1 cellular context compared by ENCODE assay signal in the genomic region with DNA sequence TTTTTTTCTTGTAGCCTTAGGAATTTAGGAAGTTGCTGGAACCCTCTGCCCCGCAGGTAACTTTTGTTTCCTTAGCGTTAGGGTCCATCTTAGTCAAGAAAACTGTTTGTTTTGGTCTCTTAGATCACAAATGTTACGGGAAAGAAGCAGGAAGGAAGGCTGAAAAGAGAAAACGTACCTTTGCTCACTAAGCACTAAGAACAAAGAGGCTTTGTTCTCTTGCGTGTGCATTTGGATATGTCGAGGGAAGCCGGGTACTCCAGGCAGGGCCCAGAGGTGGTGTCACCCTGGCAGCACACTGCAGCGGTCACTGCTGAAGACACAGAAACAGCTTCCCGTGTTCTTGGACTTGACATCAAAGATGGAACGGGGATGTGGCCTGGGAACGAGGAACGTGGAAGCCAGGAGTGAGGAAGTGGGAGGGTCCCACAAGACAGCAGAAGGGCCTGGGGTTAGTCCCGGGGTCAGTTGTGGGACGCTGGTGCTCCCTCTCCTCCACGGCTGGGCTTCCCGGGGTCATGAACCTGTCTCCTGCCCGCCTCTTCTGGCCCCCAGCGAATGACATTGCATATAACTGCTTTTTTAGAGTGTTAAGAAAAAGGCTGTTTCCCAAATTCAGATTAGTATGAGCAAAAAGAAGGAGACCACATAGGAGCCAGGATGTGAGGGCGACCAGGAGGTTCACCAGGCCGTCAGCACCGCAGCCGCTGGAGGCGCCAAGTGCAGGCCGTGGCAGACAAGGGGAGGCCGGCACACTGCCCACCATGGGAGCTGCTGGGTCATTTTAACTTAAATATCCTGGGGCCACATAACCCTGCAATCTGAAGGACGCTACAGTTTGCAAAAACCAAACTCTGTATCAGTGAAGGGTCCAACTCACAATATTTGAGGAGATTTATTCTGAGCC.
TF ChIP-seq lines count a peak whose summit lies in the region.

No MANE protein-coding gene starts in this region.

TF ChIP-seq in HepG2, 621 proteins besides CTCF, POLR2A, EP300 and RAD21 (continued from another document and continues in another):
- TF ChIP-seq, protein P1, sequence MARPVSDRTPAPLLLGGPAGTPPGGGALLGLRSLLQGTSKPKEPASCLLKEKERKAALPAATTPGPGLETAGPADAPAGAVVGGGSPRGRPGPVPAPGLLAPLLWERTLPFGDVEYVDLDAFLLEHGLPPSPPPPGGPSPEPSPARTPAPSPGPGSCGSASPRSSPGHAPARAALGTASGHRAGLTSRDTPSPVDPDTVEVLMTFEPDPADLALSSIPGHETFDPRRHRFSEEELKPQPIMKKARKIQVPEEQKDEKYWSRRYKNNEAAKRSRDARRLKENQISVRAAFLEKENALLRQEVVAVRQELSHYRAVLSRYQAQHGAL (CRISPR knock-in tag; IDR thresholded peaks at IDR 0.05; ENCODE audit: not compliant biosample characterization): no peak
- TF ChIP-seq FOXM1 (CRISPR knock-in tag; IDR thresholded peaks at IDR 0.05): no peak
- TF ChIP-seq ZNF615 (CRISPR knock-in tag; IDR thresholded peaks at IDR 0.05; ENCODE audit: borderline replicate concordance): no peak
- TF ChIP-seq, protein P2, sequence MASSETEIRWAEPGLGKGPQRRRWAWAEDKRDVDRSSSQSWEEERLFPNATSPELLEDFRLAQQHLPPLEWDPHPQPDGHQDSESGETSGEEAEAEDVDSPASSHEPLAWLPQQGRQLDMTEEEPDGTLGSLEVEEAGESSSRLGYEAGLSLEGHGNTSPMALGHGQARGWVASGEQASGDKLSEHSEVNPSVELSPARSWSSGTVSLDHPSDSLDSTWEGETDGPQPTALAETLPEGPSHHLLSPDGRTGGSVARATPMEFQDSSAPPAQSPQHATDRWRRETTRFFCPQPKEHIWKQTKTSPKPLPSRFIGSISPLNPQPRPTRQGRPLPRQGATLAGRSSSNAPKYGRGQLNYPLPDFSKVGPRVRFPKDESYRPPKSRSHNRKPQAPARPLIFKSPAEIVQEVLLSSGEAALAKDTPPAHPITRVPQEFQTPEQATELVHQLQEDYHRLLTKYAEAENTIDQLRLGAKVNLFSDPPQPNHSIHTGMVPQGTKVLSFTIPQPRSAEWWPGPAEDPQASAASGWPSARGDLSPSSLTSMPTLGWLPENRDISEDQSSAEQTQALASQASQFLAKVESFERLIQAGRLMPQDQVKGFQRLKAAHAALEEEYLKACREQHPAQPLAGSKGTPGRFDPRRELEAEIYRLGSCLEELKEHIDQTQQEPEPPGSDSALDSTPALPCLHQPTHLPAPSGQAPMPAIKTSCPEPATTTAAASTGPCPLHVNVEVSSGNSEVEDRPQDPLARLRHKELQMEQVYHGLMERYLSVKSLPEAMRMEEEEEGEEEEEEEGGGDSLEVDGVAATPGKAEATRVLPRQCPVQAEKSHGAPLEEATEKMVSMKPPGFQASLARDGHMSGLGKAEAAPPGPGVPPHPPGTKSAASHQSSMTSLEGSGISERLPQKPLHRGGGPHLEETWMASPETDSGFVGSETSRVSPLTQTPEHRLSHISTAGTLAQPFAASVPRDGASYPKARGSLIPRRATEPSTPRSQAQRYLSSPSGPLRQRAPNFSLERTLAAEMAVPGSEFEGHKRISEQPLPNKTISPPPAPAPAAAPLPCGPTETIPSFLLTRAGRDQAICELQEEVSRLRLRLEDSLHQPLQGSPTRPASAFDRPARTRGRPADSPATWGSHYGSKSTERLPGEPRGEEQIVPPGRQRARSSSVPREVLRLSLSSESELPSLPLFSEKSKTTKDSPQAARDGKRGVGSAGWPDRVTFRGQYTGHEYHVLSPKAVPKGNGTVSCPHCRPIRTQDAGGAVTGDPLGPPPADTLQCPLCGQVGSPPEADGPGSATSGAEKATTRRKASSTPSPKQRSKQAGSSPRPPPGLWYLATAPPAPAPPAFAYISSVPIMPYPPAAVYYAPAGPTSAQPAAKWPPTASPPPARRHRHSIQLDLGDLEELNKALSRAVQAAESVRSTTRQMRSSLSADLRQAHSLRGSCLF (CRISPR knock-in tag; IDR thresholded peaks at IDR 0.05; ENCODE audit: borderline replicate concordance): no peak
- TF ChIP-seq IRF2 (CRISPR knock-in tag; IDR thresholded peaks at IDR 0.05): 0 out of 2 replicates have a peak, but pooled peaks have one; percentile 20
- TF ChIP-seq, protein P3, sequence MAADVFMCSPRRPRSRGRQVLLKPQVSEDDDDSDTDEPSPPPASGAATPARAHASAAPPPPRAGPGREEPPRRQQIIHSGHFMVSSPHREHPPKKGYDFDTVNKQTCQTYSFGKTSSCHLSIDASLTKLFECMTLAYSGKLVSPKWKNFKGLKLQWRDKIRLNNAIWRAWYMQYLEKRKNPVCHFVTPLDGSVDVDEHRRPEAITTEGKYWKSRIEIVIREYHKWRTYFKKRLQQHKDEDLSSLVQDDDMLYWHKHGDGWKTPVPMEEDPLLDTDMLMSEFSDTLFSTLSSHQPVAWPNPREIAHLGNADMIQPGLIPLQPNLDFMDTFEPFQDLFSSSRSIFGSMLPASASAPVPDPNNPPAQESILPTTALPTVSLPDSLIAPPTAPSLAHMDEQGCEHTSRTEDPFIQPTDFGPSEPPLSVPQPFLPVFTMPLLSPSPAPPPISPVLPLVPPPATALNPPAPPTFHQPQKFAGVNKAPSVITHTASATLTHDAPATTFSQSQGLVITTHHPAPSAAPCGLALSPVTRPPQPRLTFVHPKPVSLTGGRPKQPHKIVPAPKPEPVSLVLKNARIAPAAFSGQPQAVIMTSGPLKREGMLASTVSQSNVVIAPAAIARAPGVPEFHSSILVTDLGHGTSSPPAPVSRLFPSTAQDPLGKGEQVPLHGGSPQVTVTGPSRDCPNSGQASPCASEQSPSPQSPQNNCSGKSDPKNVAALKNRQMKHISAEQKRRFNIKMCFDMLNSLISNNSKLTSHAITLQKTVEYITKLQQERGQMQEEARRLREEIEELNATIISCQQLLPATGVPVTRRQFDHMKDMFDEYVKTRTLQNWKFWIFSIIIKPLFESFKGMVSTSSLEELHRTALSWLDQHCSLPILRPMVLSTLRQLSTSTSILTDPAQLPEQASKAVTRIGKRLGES (CRISPR knock-in tag; IDR thresholded peaks at IDR 0.05; ENCODE audit: borderline replicate concordance): no peak
- TF ChIP-seq REL (CRISPR knock-in tag; conservative IDR thresholded peaks at IDR 0.05): no peak
- TF ChIP-seq MXD4 (CRISPR knock-in tag; IDR thresholded peaks at IDR 0.05): no peak
- no peak for TF ChIP-seq ZNF460 (CRISPR knock-in tag; IDR thresholded peaks at IDR 0.05; ENCODE audit: borderline replicate concordance)
- TF ChIP-seq ZMYM3 (CRISPR knock-in tag; IDR thresholded peaks at IDR 0.05): no peak; the same call in 1 of the 2 replicates
- TF ChIP-seq RFXANK (CRISPR knock-in tag; IDR thresholded peaks at IDR 0.05): no peak
- TF ChIP-seq KDM5B (CRISPR knock-in tag; IDR thresholded peaks at IDR 0.05; ENCODE audit: borderline replicate concordance): no peak
- no peak for TF ChIP-seq ZNF326 (CRISPR knock-in tag; IDR thresholded peaks at IDR 0.05; ENCODE audit: borderline replicate concordance)
- TF ChIP-seq FLYWCH1 (CRISPR knock-in tag; IDR thresholded peaks at IDR 0.05): no peak
- TF ChIP-seq DMAP1 (CRISPR knock-in tag; IDR thresholded peaks at IDR 0.05): 0 out of 2 replicates have a peak, but pooled peaks have one; percentile 21
- TF ChIP-seq SETDB1 (CRISPR knock-in tag; IDR thresholded peaks at IDR 0.05; ENCODE audit: borderline replicate concordance): no peak
- TF ChIP-seq KDM3A (CRISPR knock-in tag; IDR thresholded peaks at IDR 0.05; ENCODE audit: low read depth): no peak
- TF ChIP-seq ZNF552 (CRISPR knock-in tag; IDR thresholded peaks at IDR 0.05; ENCODE audit: borderline replicate concordance): no peak
- no peak; the same call in 1 of the 2 replicates for TF ChIP-seq ZNF788 (CRISPR knock-in tag; IDR thresholded peaks at IDR 0.05; ENCODE audit: borderline replicate concordance)
- peak; percentile 82 for TF ChIP-seq ZSCAN21 (CRISPR knock-in tag; IDR thresholded peaks at IDR 0.05; ENCODE audit: borderline replicate concordance)
- no peak for TF ChIP-seq SMAD1 (CRISPR knock-in tag; IDR thresholded peaks at IDR 0.05; ENCODE audit: borderline replicate concordance, low read depth)
- no peak for TF ChIP-seq ATF1 (CRISPR knock-in tag; IDR thresholded peaks at IDR 0.05)
- TF ChIP-seq ZNF577 (CRISPR knock-in tag; IDR thresholded peaks at IDR 0.05; ENCODE audit: borderline replicate concordance, low read depth): no peak
- TF ChIP-seq FOXC1 (CRISPR knock-in tag; IDR thresholded peaks at IDR 0.05; ENCODE audit: borderline replicate concordance): no peak
- TF ChIP-seq TOE1 (CRISPR knock-in tag; IDR thresholded peaks at IDR 0.05): no peak
- no peak for TF ChIP-seq TMF1 (CRISPR knock-in tag; IDR thresholded peaks at IDR 0.05; ENCODE audit: low read depth)
- TF ChIP-seq CBX5 (CRISPR knock-in tag; IDR thresholded peaks at IDR 0.05; ENCODE audit: borderline replicate concordance): no peak
- no peak for TF ChIP-seq SPEN (CRISPR knock-in tag; IDR thresholded peaks at IDR 0.05; ENCODE audit: low read depth)
- TF ChIP-seq, protein P4, sequence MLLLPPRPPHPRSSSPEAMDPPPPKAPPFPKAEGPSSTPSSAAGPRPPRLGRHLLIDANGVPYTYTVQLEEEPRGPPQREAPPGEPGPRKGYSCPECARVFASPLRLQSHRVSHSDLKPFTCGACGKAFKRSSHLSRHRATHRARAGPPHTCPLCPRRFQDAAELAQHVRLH (CRISPR knock-in tag; IDR thresholded peaks at IDR 0.05; ENCODE audit: borderline replicate concordance, low read depth): 0 out of 2 replicates have a peak, but pooled peaks have one; percentile 32
- no peak for TF ChIP-seq ZNF549 (CRISPR knock-in tag; IDR thresholded peaks at IDR 0.05)
- no peak for TF ChIP-seq ZNF333 (CRISPR knock-in tag; IDR thresholded peaks at IDR 0.05; ENCODE audit: borderline replicate concordance)
- TF ChIP-seq ZNF12 (CRISPR knock-in tag; IDR thresholded peaks at IDR 0.05): no peak
- TF ChIP-seq PAWR (CRISPR knock-in tag; IDR thresholded peaks at IDR 0.05; ENCODE audit: borderline replicate concordance): no peak
- no peak for TF ChIP-seq ZNF773 (CRISPR knock-in tag; IDR thresholded peaks at IDR 0.05; ENCODE audit: borderline replicate concordance)
- peak; percentile 33; the same call in 1 of the 2 replicates for TF ChIP-seq MEF2D (CRISPR knock-in tag; IDR thresholded peaks at IDR 0.05)
- TF ChIP-seq MAF1 (CRISPR knock-in tag; IDR thresholded peaks at IDR 0.05; ENCODE audit: borderline replicate concordance): no peak
- no peak for TF ChIP-seq SIX4 (CRISPR knock-in tag; IDR thresholded peaks at IDR 0.05)
- no peak for TF ChIP-seq CCDC6 (CRISPR knock-in tag; IDR thresholded peaks at IDR 0.05)
- TF ChIP-seq, protein P5, sequence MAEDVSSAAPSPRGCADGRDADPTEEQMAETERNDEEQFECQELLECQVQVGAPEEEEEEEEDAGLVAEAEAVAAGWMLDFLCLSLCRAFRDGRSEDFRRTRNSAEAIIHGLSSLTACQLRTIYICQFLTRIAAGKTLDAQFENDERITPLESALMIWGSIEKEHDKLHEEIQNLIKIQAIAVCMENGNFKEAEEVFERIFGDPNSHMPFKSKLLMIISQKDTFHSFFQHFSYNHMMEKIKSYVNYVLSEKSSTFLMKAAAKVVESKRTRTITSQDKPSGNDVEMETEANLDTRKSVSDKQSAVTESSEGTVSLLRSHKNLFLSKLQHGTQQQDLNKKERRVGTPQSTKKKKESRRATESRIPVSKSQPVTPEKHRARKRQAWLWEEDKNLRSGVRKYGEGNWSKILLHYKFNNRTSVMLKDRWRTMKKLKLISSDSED (CRISPR knock-in tag; IDR thresholded peaks at IDR 0.05): no peak
- TF ChIP-seq NFATC3 (CRISPR knock-in tag; IDR thresholded peaks at IDR 0.05): no peak
- TF ChIP-seq IKZF1 (IDR thresholded peaks at IDR 0.05): no peak
- no peak for TF ChIP-seq HOXA7 (CRISPR knock-in tag; IDR thresholded peaks at IDR 0.05)
- TF ChIP-seq ZNF614 (CRISPR knock-in tag; IDR thresholded peaks at IDR 0.05; ENCODE audit: borderline replicate concordance): no peak
- TF ChIP-seq ZNF605 (CRISPR knock-in tag; IDR thresholded peaks at IDR 0.05): no peak
- peak; percentile 40; the same call in 1 of the 2 replicates for TF ChIP-seq HNF4A (CRISPR knock-in tag; IDR thresholded peaks at IDR 0.05)
- TF ChIP-seq PLRG1 (conservative IDR thresholded peaks at IDR 0.05): no peak
- TF ChIP-seq, protein P6, sequence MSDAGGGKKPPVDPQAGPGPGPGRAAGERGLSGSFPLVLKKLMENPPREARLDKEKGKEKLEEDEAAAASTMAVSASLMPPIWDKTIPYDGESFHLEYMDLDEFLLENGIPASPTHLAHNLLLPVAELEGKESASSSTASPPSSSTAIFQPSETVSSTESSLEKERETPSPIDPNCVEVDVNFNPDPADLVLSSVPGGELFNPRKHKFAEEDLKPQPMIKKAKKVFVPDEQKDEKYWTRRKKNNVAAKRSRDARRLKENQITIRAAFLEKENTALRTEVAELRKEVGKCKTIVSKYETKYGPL (CRISPR knock-in tag; IDR thresholded peaks at IDR 0.05): no peak
- TF ChIP-seq, protein P7, sequence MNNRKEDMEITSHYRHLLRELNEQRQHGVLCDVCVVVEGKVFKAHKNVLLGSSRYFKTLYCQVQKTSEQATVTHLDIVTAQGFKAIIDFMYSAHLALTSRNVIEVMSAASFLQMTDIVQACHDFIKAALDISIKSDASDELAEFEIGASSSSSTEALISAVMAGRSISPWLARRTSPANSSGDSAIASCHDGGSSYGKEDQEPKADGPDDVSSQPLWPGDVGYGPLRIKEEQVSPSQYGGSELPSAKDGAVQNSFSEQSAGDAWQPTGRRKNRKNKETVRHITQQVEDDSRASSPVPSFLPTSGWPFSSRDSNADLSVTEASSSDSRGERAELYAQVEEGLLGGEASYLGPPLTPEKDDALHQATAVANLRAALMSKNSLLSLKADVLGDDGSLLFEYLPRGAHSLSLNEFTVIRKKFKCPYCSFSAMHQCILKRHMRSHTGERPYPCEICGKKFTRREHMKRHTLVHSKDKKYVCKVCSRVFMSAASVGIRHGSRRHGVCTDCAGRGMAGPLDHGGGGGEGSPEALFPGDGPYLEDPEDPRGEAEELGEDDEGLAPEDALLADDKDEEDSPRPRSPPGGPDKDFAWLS (CRISPR knock-in tag; IDR thresholded peaks at IDR 0.05; ENCODE audit: borderline replicate concordance): no peak
- no peak for TF ChIP-seq ZKSCAN5 (CRISPR knock-in tag; IDR thresholded peaks at IDR 0.05)
- no peak for TF ChIP-seq DNMT1 (CRISPR knock-in tag; IDR thresholded peaks at IDR 0.05)
- no peak for TF ChIP-seq ZNF30 (CRISPR knock-in tag; IDR thresholded peaks at IDR 0.05)
- TF ChIP-seq TBX2 (CRISPR knock-in tag; IDR thresholded peaks at IDR 0.05; ENCODE audit: borderline replicate concordance): peak; percentile 49; the same call in 1 of the 2 replicates
- TF ChIP-seq ZIK1 (CRISPR knock-in tag; IDR thresholded peaks at IDR 0.05; ENCODE audit: borderline replicate concordance, low read depth): no peak
- TF ChIP-seq, protein P8, sequence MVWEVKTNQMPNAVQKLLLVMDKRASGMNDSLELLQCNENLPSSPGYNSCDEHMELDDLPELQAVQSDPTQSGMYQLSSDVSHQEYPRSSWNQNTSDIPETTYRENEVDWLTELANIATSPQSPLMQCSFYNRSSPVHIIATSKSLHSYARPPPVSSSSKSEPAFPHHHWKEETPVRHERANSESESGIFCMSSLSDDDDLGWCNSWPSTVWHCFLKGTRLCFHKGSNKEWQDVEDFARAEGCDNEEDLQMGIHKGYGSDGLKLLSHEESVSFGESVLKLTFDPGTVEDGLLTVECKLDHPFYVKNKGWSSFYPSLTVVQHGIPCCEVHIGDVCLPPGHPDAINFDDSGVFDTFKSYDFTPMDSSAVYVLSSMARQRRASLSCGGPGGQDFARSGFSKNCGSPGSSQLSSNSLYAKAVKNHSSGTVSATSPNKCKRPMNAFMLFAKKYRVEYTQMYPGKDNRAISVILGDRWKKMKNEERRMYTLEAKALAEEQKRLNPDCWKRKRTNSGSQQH (CRISPR knock-in tag; IDR thresholded peaks at IDR 0.05; ENCODE audit: low read depth): no peak
